Comparison of ENCODE assay signal across 8 cellular contexts in the genomic region with DNA sequence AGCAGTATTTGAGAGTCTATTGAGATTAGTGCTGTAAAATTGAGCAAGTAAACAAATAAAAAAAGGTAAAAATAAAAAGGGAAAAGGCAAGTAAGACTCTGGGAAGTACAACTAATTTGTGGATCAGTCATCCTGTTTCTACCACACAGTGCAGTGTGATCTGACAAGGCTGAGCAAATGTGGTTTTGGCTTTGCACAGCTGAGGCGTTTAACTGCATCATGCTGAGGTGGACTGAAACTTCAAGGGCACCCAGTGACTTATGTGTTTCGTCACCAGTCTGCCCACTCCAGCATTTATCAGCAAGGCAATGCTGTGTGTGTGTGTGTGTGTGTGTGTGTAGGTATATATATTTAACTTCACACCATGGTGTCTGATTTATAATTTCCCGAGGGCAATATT.
A peak's percentile ranks its signal among the peaks of the same experiment; 100 is the strongest.
DNase-seq lines count a peak whose midpoint lies in the region; ATAC-seq and TF ChIP-seq lines count a peak whose summit lies in the region.

No MANE protein-coding gene starts in this region.

- no peak overlapping the region for H2AFZ ChIP-seq in GM23338

- no peaks in the 10 kb centered on the region for H3K79me2 ChIP-seq in GM23338 (replicated peaks; ENCODE audit: insufficient read depth)

- no peaks in the 10 kb centered on the region for H3K9me3 Mint-ChIP-seq in GM23338

- no peaks in the 10 kb centered on the region for H3K36me3 ChIP-seq in GM23338 (ENCODE audit: insufficient read depth)

- H3K27me3 Mint-ChIP-seq in GM23338 (ENCODE audit: insufficient read depth, low read depth, poor library complexity) = no peaks in the 10 kb centered on the region

- no peaks in the 10 kb centered on the region for H3K36me3 Mint-ChIP-seq in GM23338 (ENCODE audit: low read depth)

- H3K9me2 ChIP-seq in GM23338 (ENCODE audit: insufficient read depth) = peaks cover 15% of the 10 kb centered on the region; the same call in 1 of the 2 replicates

- H3K4me3 ChIP-seq in GM23338 = no peak overlapping the region

- H3K27me3 ChIP-seq in GM23338 (ENCODE audit: insufficient read depth) = no peaks in the 10 kb centered on the region

- peak; percentile 88 for ATAC-seq in GM19452 (IDR thresholded peaks at IDR 0.05; ENCODE audit: unreplicated experiment)
- ATAC-seq in HG03439 (IDR thresholded peaks at IDR 0.05; ENCODE audit: unreplicated experiment) = peak; percentile 76
- ATAC-seq in GM23338 = no peak

- DNase-seq in activated CD8-positive, alpha-beta memory T cell treated with anti-CD3 and anti-CD28 coated beads, Interleukin-2, amount 50 U/mL, for 24 hours (ENCODE audit: extremely low read depth) = peak; percentile 67
- peak; percentile 73 to 76 for DNase-seq in stimulated activated CD4-positive, alpha-beta T cell treated with anti-CD3 and anti-CD28 coated beads, Interleukin-2, amount 100 ng/mL, for 24 hours
- DNase-seq in mucosa of gallbladder (ENCODE audit: low spot score) (no peak), GM23338 (ENCODE audit: low spot score) (no peak), SIG-M5 treated with dmso at 0.1 percent for 504 hours (lab: John Stamatoyannopoulos, UW; ENCODE audit: unreplicated experiment) (no peak), NCI-H1694 treated with DMSO at 0.1 percent for 48 hours (lab: John Stamatoyannopoulos, UW) (no peak)

- no peak overlapping the region for H3K27ac ChIP-seq in GM23338 (ENCODE audit: low read depth)

- H3K4me2 ChIP-seq in GM23338 = no peak overlapping the region

- peaks cover 14% of the 10 kb centered on the region for H3K4me1 Mint-ChIP-seq in GM23338

- no peaks in the 10 kb centered on the region for H4K20me1 ChIP-seq in GM23338 (replicated peaks; ENCODE audit: insufficient read depth)

- no peak for TF ChIP-seq CTCF in GM23338 (conservative IDR thresholded peaks at IDR 0.05; ENCODE audit: low read depth in 2 of 2)

- H3F3A ChIP-seq in GM23338 (replicated peaks; ENCODE audit: low read depth) = no peaks in the 10 kb centered on the region

- no peak overlapping the region for H3K27ac Mint-ChIP-seq in GM23338

- H3K4me3 Mint-ChIP-seq in GM23338 = no peak overlapping the region

- no peaks in the 10 kb centered on the region for H3K4me1 ChIP-seq in GM23338 (ENCODE audit: insufficient read depth)

TF ChIP-seq in GM23338, 12 proteins besides CTCF, POLR2A, EP300 and RAD21:
- TF ChIP-seq REST (IDR thresholded peaks at IDR 0.05; ENCODE audit: unreplicated experiment) (no peak), ZNF331 (CRISPR knock-in tag; IDR thresholded peaks at IDR 0.05; ENCODE audit: low read depth) (no peak), ZNF114 (CRISPR knock-in tag; IDR thresholded peaks at IDR 0.05) (no peak), CREB1 (CRISPR knock-in tag; IDR thresholded peaks at IDR 0.05; ENCODE audit: low read depth) (no peak), ZNF462 (CRISPR knock-in tag; IDR thresholded peaks at IDR 0.05) (no peak), NANOG (IDR thresholded peaks at IDR 0.05; ENCODE audit: borderline replicate concordance) (no peak), EZH2 (IDR thresholded peaks at IDR 0.05; ENCODE audit: low read depth, unreplicated experiment) (no peak), POLR2AphosphoS5 (IDR thresholded peaks at IDR 0.05; ENCODE audit: low read depth) (no peak), STAT1 (IDR thresholded peaks at IDR 0.05; ENCODE audit: unreplicated experiment) (no peak), EZH2phosphoT487 (IDR thresholded peaks at IDR 0.05; ENCODE audit: unreplicated experiment) (no peak), JUNB (IDR thresholded peaks at IDR 0.05; ENCODE audit: unreplicated experiment) (no peak)
- TF ChIP-seq, protein P1, sequence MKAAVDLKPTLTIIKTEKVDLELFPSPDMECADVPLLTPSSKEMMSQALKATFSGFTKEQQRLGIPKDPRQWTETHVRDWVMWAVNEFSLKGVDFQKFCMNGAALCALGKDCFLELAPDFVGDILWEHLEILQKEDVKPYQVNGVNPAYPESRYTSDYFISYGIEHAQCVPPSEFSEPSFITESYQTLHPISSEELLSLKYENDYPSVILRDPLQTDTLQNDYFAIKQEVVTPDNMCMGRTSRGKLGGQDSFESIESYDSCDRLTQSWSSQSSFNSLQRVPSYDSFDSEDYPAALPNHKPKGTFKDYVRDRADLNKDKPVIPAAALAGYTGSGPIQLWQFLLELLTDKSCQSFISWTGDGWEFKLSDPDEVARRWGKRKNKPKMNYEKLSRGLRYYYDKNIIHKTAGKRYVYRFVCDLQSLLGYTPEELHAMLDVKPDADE (IDR thresholded peaks at IDR 0.05) = no peak
TF ChIP-seq in GM23338: peak in this region for 0.

Comparison
In these comparisons a context has a peak if more than half of its experiments do, and no peak if none do; other contexts are left out.
1. DNase-seq: peak in activated CD8-positive, alpha-beta memory T cell treated with anti-CD3 and anti-CD28 coated beads, Interleukin-2, amount 50 U/mL, for 24 hours (single experiment) and stimulated activated CD4-positive, alpha-beta T cell treated with anti-CD3 and anti-CD28 coated beads, Interleukin-2, amount 100 ng/mL, for 24 hours (2 of 2); none in mucosa of gallbladder (single experiment), GM23338 (single experiment), SIG-M5 treated with dmso at 0.1 percent for 504 hours (single experiment) and NCI-H1694 treated with DMSO at 0.1 percent for 48 hours (single experiment).